In genomic region chr7:79787623-79788022, GRCh38 we compare ENCODE assay signal across 21 cellular contexts.
DNase-seq lines count a peak whose midpoint lies in the region; ATAC-seq, FAIRE-seq and TF ChIP-seq lines count a peak whose summit lies in the region.
"Had no signal": no experiment of that assay in that cellular context is flagged by ENCODE, and none has a peak within 500 bp of the region (broad histone marks: within the 10 kb centered on the region; RNA-seq: fewer than 3 reads in every experiment).

No MANE protein-coding gene starts in this region.

- H3K36me3 ChIP-seq in psoas muscle (ENCODE audit: insufficient read depth in 1 of 2, low read depth in 1 of 2): no peaks in the 10 kb centered on the region

- no peak overlapping the region for H3K4me2 ChIP-seq in A549

- intact Hi-C loops in psoas muscle (cut with DNase I): no loop called here

- H3K4me3 ChIP-seq in A549 (no peak overlapping the region), choroid plexus epithelial cell (ENCODE audit: low read depth, low read length) (no peak overlapping the region), psoas muscle (no peak overlapping the region)

- CTCF ChIA-PET in A549 (lab: Yijun Ruan, JAX): no interaction called here

- TF ChIP-seq CTCF in A549 (IDR thresholded peaks at IDR 0.05): no peak
- no peak for TF ChIP-seq CTCF in choroid plexus epithelial cell (conservative IDR thresholded peaks at IDR 0.05; ENCODE audit: low read depth, low read length)
- no peak for TF ChIP-seq CTCF in psoas muscle (IDR thresholded peaks at IDR 0.05)

- 32% methylated on average over 3 of the region's 3 CpGs for WGBS in A549 (ENCODE audit: missing lambda C conversion rate)
- 68 to 85% (median 78%) methylated on average over 3 of the region's 3 CpGs for WGBS in psoas muscle, 3 donors

- no peak for TF ChIP-seq EP300 in A549 (IDR thresholded peaks at IDR 0.05)

- H3K9me3 ChIP-seq in A549 (no peaks in the 10 kb centered on the region), psoas muscle (peaks cover 3% of the 10 kb centered on the region)

- FAIRE-seq in A549 (lab: Jason Lieb, UNC): peak; percentile 43
- FAIRE-seq: GM12892, GM19239 had no signal

- ATAC-seq in A549 (no peak), psoas muscle (no peak), GM18519 (IDR thresholded peaks at IDR 0.05; ENCODE audit: low FRiP score, unreplicated experiment) (no peak)

- no peaks in the 10 kb centered on the region for H3K27me3 ChIP-seq in psoas muscle (ENCODE audit: insufficient read depth in 3 of 3, low read length in 2 of 3)

- no peak for TF ChIP-seq RAD21 in A549 (conservative IDR thresholded peaks at IDR 0.05 in 1 of 2, IDR thresholded peaks at IDR 0.05 in 1 of 2)

- POLR2A ChIA-PET in A549 (lab: Yijun Ruan, JAX): no interaction called here

- H3K4me1 ChIP-seq in A549 (no peaks in the 10 kb centered on the region), psoas muscle (no peaks in the 10 kb centered on the region)

- TF ChIP-seq POLR2A in A549 (IDR thresholded peaks at IDR 0.05; ENCODE audit: low read length): no peak

- DNase-seq in A549 (ENCODE audit: low read depth in 1 of 2, low spot score in 1 of 2) (no peak), M059J (ENCODE audit: low read depth) (peak; percentile 37), choroid plexus epithelial cell (ENCODE audit: low read depth) (peak; percentile 40), myocyte (ENCODE audit: low read depth) (peak; percentile 12), SHP77 (lab: John Stamatoyannopoulos, UW) (no peak), psoas muscle (no peak)
- DNase-seq in stimulated activated CD4-positive, alpha-beta T cell treated with anti-CD3 and anti-CD28 coated beads, Interleukin-1b, Interleukin-23, amount 100 ng/mL, for 48 hours: no peak
- DNase-seq: C1 segment of cervical spinal cord; GF-D8; H7; Karpas-422; NCI-H1417 treated with DMSO at 0.1 percent for 48 hours; NCI-H1930; NCI-H446; NCI-H69; NK-92 treated with Interleukin-12 subunit alpha and Interleukin-12 subunit beta, amount 100 ng/mL, for 24 hours; SIG-M5 had no signal

- H3K27ac ChIP-seq in A549: no peak overlapping the region
- no peak overlapping the region for H3K27ac ChIP-seq in psoas muscle
- H3K27ac ChIP-seq: 22Rv1 had no signal

TF ChIP-seq in A549, 52 proteins besides CTCF, POLR2A, EP300 and RAD21:
- TF ChIP-seq ZC3H11A (IDR thresholded peaks at IDR 0.05): no peak
- no peak for TF ChIP-seq CHD4 (IDR thresholded peaks at IDR 0.05; ENCODE audit: borderline replicate concordance)
- no peak for TF ChIP-seq ELK1 (IDR thresholded peaks at IDR 0.05; ENCODE audit: low read depth, low read length)
- TF ChIP-seq FOXS1 (CRISPR knock-in tag; IDR thresholded peaks at IDR 0.05): no peak
- TF ChIP-seq RFX5 (IDR thresholded peaks at IDR 0.05): no peak
- TF ChIP-seq TFCP2L1 (CRISPR knock-in tag; IDR thresholded peaks at IDR 0.05): no peak
- no peak for TF ChIP-seq RARB (CRISPR knock-in tag; IDR thresholded peaks at IDR 0.05)
- TF ChIP-seq FOSB (CRISPR knock-in tag; IDR thresholded peaks at IDR 0.05): no peak
- no peak for TF ChIP-seq JUN (IDR thresholded peaks at IDR 0.05)
- TF ChIP-seq CEBPB (IDR thresholded peaks at IDR 0.05): no peak
- no peak for TF ChIP-seq ZNF302 (CRISPR knock-in tag; IDR thresholded peaks at IDR 0.05)
- TF ChIP-seq EHF (CRISPR knock-in tag; IDR thresholded peaks at IDR 0.05): no peak
- TF ChIP-seq POLR2AphosphoS2 (conservative IDR thresholded peaks at IDR 0.05; ENCODE audit: low read length): no peak
- no peak for TF ChIP-seq REST (IDR thresholded peaks at IDR 0.05)
- no peak for TF ChIP-seq PBX3 (IDR thresholded peaks at IDR 0.05)
- no peak for TF ChIP-seq HEYL (CRISPR knock-in tag; IDR thresholded peaks at IDR 0.05)

Comparison
In these comparisons a context has a peak if more than half of its experiments do, and no peak if none do; other contexts are left out.
1. DNase-seq: peak in M059J (single experiment), choroid plexus epithelial cell (single experiment) and myocyte (single experiment); none in A549 (0 of 2), SHP77 (0 of 2), psoas muscle (0 of 2) and stimulated activated CD4-positive, alpha-beta T cell treated with anti-CD3 and anti-CD28 coated beads, Interleukin-1b, Interleukin-23, amount 100 ng/mL, for 48 hours (single experiment).